ENCODE assay signal across 8 cellular contexts in the genomic region with DNA sequence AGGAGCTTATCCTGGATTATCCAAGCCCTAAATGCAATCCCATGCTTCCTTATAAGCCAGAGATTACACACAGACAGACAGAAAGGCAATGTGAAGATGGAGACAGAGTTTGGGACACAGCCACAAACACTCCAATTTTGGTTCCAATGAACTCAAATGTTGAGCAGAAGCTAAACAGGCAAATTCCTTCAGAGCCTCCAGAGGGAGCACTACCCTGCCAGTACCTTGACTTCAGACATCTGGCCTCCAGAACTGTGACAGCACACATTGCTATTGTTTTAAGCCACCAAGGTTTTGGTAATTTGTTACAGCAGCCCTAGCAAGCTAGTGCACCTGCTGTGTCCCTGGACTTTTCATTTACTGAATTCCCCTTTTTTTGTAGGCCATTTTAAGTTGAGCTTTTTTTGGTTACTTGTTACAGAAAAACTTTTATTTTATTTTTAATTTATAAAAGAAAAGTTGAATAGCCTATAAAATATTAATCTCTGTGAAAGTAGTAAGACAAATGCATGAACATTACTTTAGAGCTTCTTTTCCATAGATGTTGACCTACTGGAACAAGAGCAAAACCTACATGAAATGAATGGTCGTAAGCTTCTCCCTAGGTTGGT. TPM values are rescaled to one million over a fixed set of nuclear protein-coding genes. Genes with fewer than 3 reads are reported as not detected.
DNase-seq lines count a peak whose midpoint lies in the region; ATAC-seq and TF ChIP-seq lines count a peak whose summit lies in the region.

No MANE protein-coding gene starts in this region.

- no peak overlapping the region for H2AFZ ChIP-seq in mammary epithelial cell (ENCODE audit: low read depth, low read length)

- H3K9ac ChIP-seq in mammary epithelial cell (ENCODE audit: insufficient read depth, low read length) = no peak overlapping the region

- 100% methylated on average over 1 of the region's 1 CpG for WGBS in mammary epithelial cell (ENCODE audit: low coverage, missing lambda C conversion rate)
- 100% methylated on average over 1 of the region's 1 CpG for WGBS in tibial nerve, 2 donors

- intact Hi-C loops in mammary epithelial cell (cut with micrococcal nuclease) = loop anchor here (2.0 kb wide), 1 partner anchor 304 kb away; no protein-coding TSS in a partner anchor

- in situ Hi-C loops in mammary epithelial cell (cut with MboI; ENCODE audit: low sequenced_read_pairs in 2 of 2) = loop anchor here (10.0 kb wide), 2 partner anchors 308 to 318 kb away; no protein-coding TSS in a partner anchor

- no TSS peak for BruUV-seq in mammary epithelial cell (replicated peaks; lab: Mats Ljungman, UMichigan)

- TF ChIP-seq EP300 in tibial nerve (IDR thresholded peaks at IDR 0.05) = no peak

- CTCF ChIA-PET in AG04450 (lab: Charles Lee) (interaction anchor here (0.5 to 3.8 kb wide), 31 partner anchors 9 to 1636 kb away, joined by 3 to 40 read pairs (median 4); a partner anchor contains a TSS), mammary epithelial cell (lab: Charles Lee; ENCODE audit: low non-redundant PET) (interaction anchor here (0.6 to 0.8 kb wide), 4 partner anchors 110 to 434 kb away, joined by 3 to 21 read pairs (median 6); no protein-coding TSS in a partner anchor)

- TF ChIP-seq POLR2A in tibial nerve (IDR thresholded peaks at IDR 0.05) = no peak

- H3K4me2 ChIP-seq in mammary epithelial cell (ENCODE audit: insufficient read depth, low read depth, low read length) = no peak overlapping the region

- dilution Hi-C loops in mammary epithelial cell (cut with HindIII; ENCODE audit: low sequenced_read_pairs) = loop anchor here (25.0 kb wide), 1 partner anchor 350 kb away; no protein-coding TSS in a partner anchor

- TF ChIP-seq CTCF in AG04450 (IDR thresholded peaks at IDR 0.05; ENCODE audit: low read depth, low read length) (peak; percentile 86), GM12875 (IDR thresholded peaks at IDR 0.05; ENCODE audit: borderline replicate concordance, insufficient read depth, low read depth, low read length) (peak; percentile 72), mammary epithelial cell (conservative IDR thresholded peaks at IDR 0.05 in 1 of 2, IDR thresholded peaks at IDR 0.05 in 1 of 2; ENCODE audit: extremely low read depth in 1 of 2, insufficient read depth in 1 of 2, low read depth in 1 of 2, low read length in 2 of 2) (peak; percentile 71 to 88), tibial nerve (IDR thresholded peaks at IDR 0.05) (peak; percentile 27 to 45 (median 34))

- H3K79me2 ChIP-seq in mammary epithelial cell (ENCODE audit: insufficient read depth, low read length) = no peaks in the 10 kb centered on the region

- DNase-seq in AG04450 (ENCODE audit: low read depth, low spot score) (no peak), RKO (ENCODE audit: low spot score) (peak; percentile 72), mammary epithelial cell (peak; percentile 25), left kidney (ENCODE audit: low read depth, low spot score) (peak; percentile 33), tibial nerve (ENCODE audit: low spot score in 2 of 2) (peak in 1 of 2 donors; percentile 51), NCI-H187 treated with DMSO at 0.1 percent for 48 hours (lab: John Stamatoyannopoulos, UW) (no peak)

- peaks cover 2% of the 10 kb centered on the region for H3K27me3 ChIP-seq in AG04450 (ENCODE audit: control insufficient read depth, insufficient read depth, low read length)
- no peaks in the 10 kb centered on the region for H3K27me3 ChIP-seq in mammary epithelial cell (ENCODE audit: insufficient read depth, low read length)
- H3K27me3 ChIP-seq in tibial nerve = no peaks in the 10 kb centered on the region

- H3K27ac ChIP-seq in AG04450 (ENCODE audit: low read depth, low read length) = no peak overlapping the region
- no peak overlapping the region for H3K27ac ChIP-seq in mammary epithelial cell (ENCODE audit: insufficient read depth, low read depth, low read length)
- H3K27ac ChIP-seq in tibial nerve = no peak overlapping the region

- no peaks in the 10 kb centered on the region for H4K20me1 ChIP-seq in mammary epithelial cell (ENCODE audit: insufficient read depth, low read length)

- peak; percentile 77 for ATAC-seq in HG03103 (IDR thresholded peaks at IDR 0.05; ENCODE audit: low read depth, unreplicated experiment)

- H3K9me3 ChIP-seq in AG04450 (ENCODE audit: control insufficient read depth, insufficient read depth, low read length) = no peaks in the 10 kb centered on the region
- no peaks in the 10 kb centered on the region for H3K9me3 ChIP-seq in mammary epithelial cell (replicated peaks; ENCODE audit: insufficient read depth, low read length)
- no peaks in the 10 kb centered on the region for H3K9me3 ChIP-seq in tibial nerve

- POLR2A ChIA-PET in AG04450 (lab: Yijun Ruan, JAX) = no interaction called here

- H3K4me3 ChIP-seq in AG04450 (ENCODE audit: low read depth, low read length) = no peak overlapping the region
- no peak overlapping the region for H3K4me3 ChIP-seq in GM12875 (ENCODE audit: low read depth, low read length)
- H3K4me3 ChIP-seq in mammary epithelial cell (replicated peaks in 1 of 3; ENCODE audit: insufficient read depth in 1 of 3, low read depth in 2 of 3, low read length in 3 of 3) = no peak overlapping the region
- H3K4me3 ChIP-seq in tibial nerve = no peak overlapping the region

- H3K36me3 ChIP-seq in mammary epithelial cell (ENCODE audit: insufficient read depth, low read length) (no peaks in the 10 kb centered on the region), tibial nerve (no peaks in the 10 kb centered on the region)

- no peaks in the 10 kb centered on the region for H3K4me1 ChIP-seq in mammary epithelial cell (ENCODE audit: insufficient read depth, low read length)
- no peaks in the 10 kb centered on the region for H3K4me1 ChIP-seq in tibial nerve

RNA-seq across cellular contexts. Expression of a gene that starts 33.4 kb away (rescaled TPM):
- polyA plus RNA-seq in AG04450 (2011; rRNA removed) = 13.2 and 15.8 TPM in 2 replicates
- polyA minus RNA-seq in AG04450 (2011; rRNA and poly(A)+ RNA removed) = 7.7 and 9.3 TPM in 2 replicates
- total RNA-seq in mammary epithelial cell = 10 to 100 TPM; 12.1 to 12.5 TPM
- 8.3 TPM for polyA plus RNA-seq in mammary epithelial cell
- polyA minus RNA-seq in mammary epithelial cell = 22.0 TPM
- 10 to 100 TPM in 3 of 4 donors, 1 to 10 TPM in 1; 9.0 to 16.1 (median 12.2) TPM for total RNA-seq in tibial nerve

Comparison
In these comparisons a context has a peak if more than half of its experiments do, and no peak if none do; other contexts are left out.
1. DNase-seq: peak in RKO (single experiment), mammary epithelial cell (single experiment) and left kidney (single experiment); none in AG04450 (single experiment) and NCI-H187 treated with DMSO at 0.1 percent for 48 hours (single experiment).
2. CTCF ChIP-seq: peak in every context shown above with its lines; median percentile 86 in AG04450; 80 in mammary epithelial cell; 72 in GM12875; 34 in tibial nerve.